ENCODE assay signal across 1 cellular context in genomic region chr4:39658756-39659155, GRCh38.
TF ChIP-seq lines count a peak whose summit lies in the region.

No MANE protein-coding gene starts in this region.

TF ChIP-seq in GM23338, 12 proteins besides CTCF, POLR2A, EP300 and RAD21 (continued from another document):
- TF ChIP-seq REST (IDR thresholded peaks at IDR 0.05; ENCODE audit: unreplicated experiment), result no peak
- no peak for TF ChIP-seq ZNF114 (CRISPR knock-in tag; IDR thresholded peaks at IDR 0.05)
- TF ChIP-seq, protein P1, sequence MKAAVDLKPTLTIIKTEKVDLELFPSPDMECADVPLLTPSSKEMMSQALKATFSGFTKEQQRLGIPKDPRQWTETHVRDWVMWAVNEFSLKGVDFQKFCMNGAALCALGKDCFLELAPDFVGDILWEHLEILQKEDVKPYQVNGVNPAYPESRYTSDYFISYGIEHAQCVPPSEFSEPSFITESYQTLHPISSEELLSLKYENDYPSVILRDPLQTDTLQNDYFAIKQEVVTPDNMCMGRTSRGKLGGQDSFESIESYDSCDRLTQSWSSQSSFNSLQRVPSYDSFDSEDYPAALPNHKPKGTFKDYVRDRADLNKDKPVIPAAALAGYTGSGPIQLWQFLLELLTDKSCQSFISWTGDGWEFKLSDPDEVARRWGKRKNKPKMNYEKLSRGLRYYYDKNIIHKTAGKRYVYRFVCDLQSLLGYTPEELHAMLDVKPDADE (IDR thresholded peaks at IDR 0.05), result no peak
- TF ChIP-seq POLR2AphosphoS5 (IDR thresholded peaks at IDR 0.05; ENCODE audit: low read depth), result no peak
- TF ChIP-seq STAT1 (IDR thresholded peaks at IDR 0.05; ENCODE audit: unreplicated experiment), result no peak
- TF ChIP-seq JUNB (IDR thresholded peaks at IDR 0.05; ENCODE audit: unreplicated experiment), result no peak
- no peak for TF ChIP-seq EZH2phosphoT487 (IDR thresholded peaks at IDR 0.05; ENCODE audit: unreplicated experiment)
